ENCODE assay signal across 17 cellular contexts in genomic region chr12:118397693-118398440, GRCh38. TPM values are rescaled to one million over a fixed set of nuclear protein-coding genes. Genes with fewer than 3 reads are reported as not detected.
DNase-seq lines count a peak whose midpoint lies in the region; ATAC-seq and TF ChIP-seq lines count a peak whose summit lies in the region.
"Had no signal": no experiment of that assay in that cellular context is flagged by ENCODE, and none has a peak within 500 bp of the region (broad histone marks: within the 10 kb centered on the region; RNA-seq: fewer than 3 reads in every experiment).

No MANE protein-coding gene starts in this region.

- TF ChIP-seq CTCF in heart left ventricle (IDR thresholded peaks at IDR 0.05): no peak
- TF ChIP-seq CTCF in fibroblast of pulmonary artery (IDR thresholded peaks at IDR 0.05; ENCODE audit: low read length, missing control alignments): no peak

- no peak overlapping the region for H3K4me3 Mint-ChIP-seq in activated CD4-positive, alpha-beta memory T cell treated with anti-CD3 and anti-CD28 coated beads, Interleukin-2, amount 10 ng/mL, durations not matched to agents 7 days and 5 days
- H3K4me3 Mint-ChIP-seq: GM23338 had no signal

- CTCF ChIA-PET in activated CD4-positive, alpha-beta memory T cell treated with anti-CD3 and anti-CD28 coated beads, Interleukin-2, amount 10 ng/mL, durations not matched to agents 7 days and 5 days (lab: Charles Lee): interaction anchor here (0.6 to 1.4 kb wide), 2 partner anchors 8 to 311 kb away, joined by 4 read pairs; no protein-coding TSS in a partner anchor

- intact Hi-C loops in heart left ventricle (cut with DNase I): no loop called here
- intact Hi-C loops in cardiac septum (cut with DNase I): no loop called here

- H3K36me3 Mint-ChIP-seq in activated CD4-positive, alpha-beta memory T cell treated with anti-CD3 and anti-CD28 coated beads, Interleukin-2, amount 10 ng/mL, durations not matched to agents 7 days and 5 days (ENCODE audit: low read depth): peaks cover 42% of the 10 kb centered on the region

- H3K36me3 ChIP-seq in heart left ventricle: peaks cover 0 to 100% (median 97%) of the 10 kb centered on the region in 9 donors
- H3K36me3 ChIP-seq in muscle layer of colon (ENCODE audit: insufficient read depth, low read length): peaks cover 44% of the 10 kb centered on the region

- H3K4me1 Mint-ChIP-seq in activated CD4-positive, alpha-beta memory T cell treated with anti-CD3 and anti-CD28 coated beads, Interleukin-2, amount 10 ng/mL, durations not matched to agents 7 days and 5 days: no peaks in the 10 kb centered on the region
- H3K4me1 Mint-ChIP-seq: GM23338 had no signal

- H3K9me3 ChIP-seq in heart left ventricle: no peaks in the 10 kb centered on the region
- H3K9me3 ChIP-seq in muscle layer of colon (ENCODE audit: low read length): no peaks in the 10 kb centered on the region
- H3K9me3 ChIP-seq: A549, Peyer's patch had no signal

- 68 to 78% (median 75%) methylated on average over 10 of the region's 10 CpGs for WGBS in heart left ventricle, 4 donors

- no peaks in the 10 kb centered on the region for H3K27me3 Mint-ChIP-seq in activated CD4-positive, alpha-beta memory T cell treated with anti-CD3 and anti-CD28 coated beads, Interleukin-2, amount 10 ng/mL, durations not matched to agents 7 days and 5 days

- no peak overlapping the region for H3K4me3 ChIP-seq in heart left ventricle
- no peak overlapping the region for H3K4me3 ChIP-seq in fibroblast of pulmonary artery (replicated peaks; ENCODE audit: low read depth, low read length)
- peak overlapping the region in 1 of 2 donors; percentile 16 for H3K4me3 ChIP-seq in muscle layer of colon (ENCODE audit: low read depth in 1 of 2, low read length in 2 of 2)
- H3K4me3 ChIP-seq: A549, GM23338, Peyer's patch had no signal

- no peak overlapping the region for H3K27ac Mint-ChIP-seq in activated CD4-positive, alpha-beta memory T cell treated with anti-CD3 and anti-CD28 coated beads, Interleukin-2, amount 10 ng/mL, durations not matched to agents 7 days and 5 days
- H3K27ac Mint-ChIP-seq: GM23338 had no signal

- no peak for TF ChIP-seq POLR2A in heart left ventricle (IDR thresholded peaks at IDR 0.05)

- DNase-seq in heart left ventricle: no peak
- no peak for DNase-seq in cardiac septum (ENCODE audit: low spot score)
- DNase-seq in fibroblast of pulmonary artery (ENCODE audit: low read depth): peak; percentile 36
- no peak for DNase-seq in activated CD4-positive, alpha-beta memory T cell treated with anti-CD3 and anti-CD28 coated beads, Interleukin-2, amount 10 ng/mL, durations not matched to agents 7 days and 5 days
- no peak for DNase-seq in H4 (ENCODE audit: low spot score)
- DNase-seq: DMS 273 treated with DMSO at 0.1 percent for 48 hours, KG1, NCI-H1092 treated with DMSO at 0.1 percent for 48 hours, NCI-H1694, NCI-H510A treated with DMSO at 0.1 percent for 48 hours, Peyer's patch, SHP77 had no signal

- ATAC-seq in heart left ventricle (peak; percentile 75 to 85 (median 78)), GM21360 (IDR thresholded peaks at IDR 0.05; ENCODE audit: unreplicated experiment) (no peak)
- ATAC-seq: A549, GM23338 had no signal

- no peaks in the 10 kb centered on the region for H3K27me3 ChIP-seq in heart left ventricle
- no peaks in the 10 kb centered on the region for H3K27me3 ChIP-seq in muscle layer of colon (ENCODE audit: control insufficient read depth in 1 of 2, insufficient read depth in 2 of 2, low read length in 2 of 2)
- H3K27me3 ChIP-seq: Peyer's patch had no signal

- H3K4me1 ChIP-seq in heart left ventricle (peaks cover 0 to 11% (median 5%) of the 10 kb centered on the region in 12 donors), muscle layer of colon (ENCODE audit: insufficient read depth, low read length) (peaks cover 24% of the 10 kb centered on the region)
- H3K4me1 ChIP-seq: A549, Peyer's patch had no signal

- H3K9me3 Mint-ChIP-seq in activated CD4-positive, alpha-beta memory T cell treated with anti-CD3 and anti-CD28 coated beads, Interleukin-2, amount 10 ng/mL, durations not matched to agents 7 days and 5 days: no peaks in the 10 kb centered on the region
- H3K9me3 Mint-ChIP-seq: GM23338 had no signal

- H3K9ac ChIP-seq in muscle layer of colon (ENCODE audit: low read length): no peak overlapping the region

- H3K27ac ChIP-seq in heart left ventricle (peak overlapping the region in 1 of 12 donors; percentile 30), muscle layer of colon (ENCODE audit: low read depth, low read length) (peak overlapping the region; percentile 42)
- H3K27ac ChIP-seq: A549, C4-2B, Peyer's patch had no signal

- POLR2A ChIA-PET in activated CD4-positive, alpha-beta memory T cell treated with anti-CD3 and anti-CD28 coated beads, Interleukin-2, amount 10 ng/mL, durations not matched to agents 7 days and 5 days (lab: Charles Lee): no interaction called here

RNA-seq across cellular contexts. Expression of gene SUDS3, which starts 21.5 kb away (rescaled TPM):
- total RNA-seq in heart left ventricle: 10 to 100 TPM; 18.8 to 32.1 (median 21.8) TPM
- 10 to 100 TPM in 1 of 2 donors, 1 to 10 TPM in 1; 8.0 to 16.8 TPM for polyA plus RNA-seq in heart left ventricle
- total RNA-seq in cardiac septum: 25.4 TPM
- 10 to 100 TPM; 27.8 to 28.6 TPM for total RNA-seq in activated CD4-positive, alpha-beta memory T cell treated with anti-CD3 and anti-CD28 coated beads, Interleukin-2, amount 10 ng/mL, durations not matched to agents 7 days and 5 days
- 21.0 and 34.2 TPM in 2 replicates for total RNA-seq in H4 (2014; rRNA removed; shearing (Covaris generic))

RNA-seq across cellular contexts. Expression of gene TAOK3, which starts 25.2 kb away (rescaled TPM):
- total RNA-seq in heart left ventricle: 10 to 100 TPM; 11.8 to 26.6 (median 22.2) TPM
- polyA plus RNA-seq in heart left ventricle: 10 to 100 TPM; 13.0 to 14.4 TPM
- 21.7 TPM for total RNA-seq in cardiac septum
- 10 to 100 TPM; 61.9 to 65.5 TPM for total RNA-seq in activated CD4-positive, alpha-beta memory T cell treated with anti-CD3 and anti-CD28 coated beads, Interleukin-2, amount 10 ng/mL, durations not matched to agents 7 days and 5 days
- 14.1 and 24.1 TPM in 2 replicates for total RNA-seq in H4 (2014; rRNA removed; shearing (Covaris generic))
